Comparison of ENCODE assay signal across 9 cellular contexts in the genomic region with DNA sequence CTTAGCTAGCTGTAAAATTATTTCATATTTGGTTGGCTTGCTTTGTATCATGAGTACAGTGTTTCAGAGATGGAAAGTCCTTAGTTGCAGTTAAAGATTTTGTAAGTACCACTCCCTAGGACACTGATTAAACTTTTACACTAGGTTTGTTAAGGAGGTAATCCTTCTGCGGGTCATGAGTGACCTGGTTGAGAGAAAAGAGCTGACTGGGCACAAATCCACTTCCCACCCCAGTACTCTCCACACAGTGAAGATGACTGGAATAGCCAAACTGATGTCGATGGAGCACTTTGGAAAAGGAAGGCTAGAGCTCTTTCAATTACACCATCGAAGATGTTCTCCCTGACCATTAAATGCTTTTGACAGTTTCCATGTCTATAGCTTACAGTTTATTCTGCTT.
"Had no signal": no experiment of that assay in that cellular context is flagged by ENCODE, and none has a peak within 500 bp of the region (broad histone marks: within the 10 kb centered on the region; RNA-seq: fewer than 3 reads in every experiment).

No MANE protein-coding gene starts in this region.

- H3K27ac ChIP-seq: GM23248, HL-60 had no signal

- DNase-seq: GM23248, GOT3, H9, HCEC 1CT, HFFc6, Kasumi-1, KG1 had no signal

- H3K4me3 ChIP-seq: GM23248 had no signal

- H2AFZ ChIP-seq: GM23248 had no signal

- H3K9ac ChIP-seq: GM23248 had no signal

- FAIRE-seq: H54 had no signal
